8 cellular contexts compared by ENCODE assay signal in genomic region chr13:50208826-50209335, GRCh38.
DNase-seq lines count a peak whose midpoint lies in the region; ATAC-seq and TF ChIP-seq lines count a peak whose summit lies in the region.

No MANE protein-coding gene starts in this region.

- H3K4me1 Mint-ChIP-seq in type B pancreatic cell (ENCODE audit: unreplicated experiment) = peaks cover 19% of the 10 kb centered on the region

- no peaks in the 10 kb centered on the region for H3K27me3 Mint-ChIP-seq in type B pancreatic cell

- peak overlapping the region; percentile 18 for H3K4me3 Mint-ChIP-seq in type B pancreatic cell

- H3K36me3 Mint-ChIP-seq in type B pancreatic cell = no peaks in the 10 kb centered on the region

- peak overlapping the region; percentile 52 for H3K27ac Mint-ChIP-seq in type B pancreatic cell

- DNase-seq in DMS53 (lab: John Stamatoyannopoulos, UW) (peak; percentile 19), DMS53 treated with DMSO at 0.1 percent for 48 hours (lab: John Stamatoyannopoulos, UW; ENCODE audit: unreplicated experiment) (no peak), NCI-H69 (lab: John Stamatoyannopoulos, UW) (peak; percentile 77), cerebellar cortex (ENCODE audit: low spot score) (peak; percentile 19), left lobe of liver (ENCODE audit: low spot score) (peak; percentile 54), type B pancreatic cell (ENCODE audit: extremely low spot score, unreplicated experiment) (no peak)
- DNase-seq in activated CD8-positive, alpha-beta memory T cell treated with anti-CD3 and anti-CD28 coated beads for 24 hours = no peak

- peak; percentile 86 for ATAC-seq in left lobe of liver
- no peak for ATAC-seq in GM19035 (IDR thresholded peaks at IDR 0.05; ENCODE audit: unreplicated experiment)

- no peak for TF ChIP-seq CTCF in type B pancreatic cell (conservative IDR thresholded peaks at IDR 0.05)

- peaks cover 6% of the 10 kb centered on the region for H3K9me3 Mint-ChIP-seq in type B pancreatic cell

Comparison
In these comparisons a context has a peak if more than half of its experiments do, and no peak if none do; other contexts are left out.
1. DNase-seq: peak in DMS53 (single experiment), NCI-H69 (single experiment), cerebellar cortex (single experiment) and left lobe of liver (single experiment); none in DMS53 treated with DMSO at 0.1 percent for 48 hours (single experiment), type B pancreatic cell (single experiment) and activated CD8-positive, alpha-beta memory T cell treated with anti-CD3 and anti-CD28 coated beads for 24 hours (single experiment).